Comparison of ENCODE assay signal across 8 cellular contexts in genomic region chr3:176514297-176514696, GRCh38.
DNase-seq lines count a peak whose midpoint lies in the region; ATAC-seq and TF ChIP-seq lines count a peak whose summit lies in the region.

No MANE protein-coding gene starts in this region.

- no peak overlapping the region for H3K27ac ChIP-seq in VCaP

- peak; percentile 54 for TF ChIP-seq CTCF in VCaP (conservative IDR thresholded peaks at IDR 0.05)

- H3K27ac Mint-ChIP-seq in natural killer cell treated with Interleukin-12 subunit alpha and Interleukin-12 subunit beta and Interleukin-15 and Interleukin-18, amount 100 ng/mL, for 72 hours, result no peak overlapping the region

- no peaks in the 10 kb centered on the region for H3K4me1 Mint-ChIP-seq in natural killer cell treated with Interleukin-12 subunit alpha and Interleukin-12 subunit beta and Interleukin-15 and Interleukin-18, amount 100 ng/mL, for 72 hours (ENCODE audit: low read depth in 2 of 2)

- DNase-seq in COLO829 (ENCODE audit: low spot score), result peak; percentile 68
- peak; percentile 75 for DNase-seq in HEK293T (ENCODE audit: extremely low spot score)
- peak; percentile 14 for DNase-seq in hepatic stellate cell (ENCODE audit: low spot score)
- no peak for DNase-seq in NCI-H1436 (lab: John Stamatoyannopoulos, UW)
- DNase-seq in DMS114 treated with DMSO at 0.1 percent for 48 hours (lab: John Stamatoyannopoulos, UW; ENCODE audit: unreplicated experiment), result no peak
- no peak for DNase-seq in natural killer cell treated with Interleukin-12 subunit alpha and Interleukin-12 subunit beta and Interleukin-15 and Interleukin-18, amount 100 ng/mL, for 72 hours (ENCODE audit: low spot score)
- no peak for DNase-seq in effector CD8-positive, alpha-beta T cell (lab: John Stamatoyannopoulos, UW)

- H3K4me3 Mint-ChIP-seq in natural killer cell treated with Interleukin-12 subunit alpha and Interleukin-12 subunit beta and Interleukin-15 and Interleukin-18, amount 100 ng/mL, for 72 hours, result no peak overlapping the region

- no peak for ATAC-seq in natural killer cell treated with Interleukin-12 subunit alpha and Interleukin-12 subunit beta and Interleukin-15 and Interleukin-18, amount 100 ng/mL, for 72 hours

- no peaks in the 10 kb centered on the region for H3K27me3 Mint-ChIP-seq in natural killer cell treated with Interleukin-12 subunit alpha and Interleukin-12 subunit beta and Interleukin-15 and Interleukin-18, amount 100 ng/mL, for 72 hours

- H3K9me3 Mint-ChIP-seq in natural killer cell treated with Interleukin-12 subunit alpha and Interleukin-12 subunit beta and Interleukin-15 and Interleukin-18, amount 100 ng/mL, for 72 hours, result peaks cover 15% of the 10 kb centered on the region

- peaks cover 24% of the 10 kb centered on the region for H3K36me3 Mint-ChIP-seq in natural killer cell treated with Interleukin-12 subunit alpha and Interleukin-12 subunit beta and Interleukin-15 and Interleukin-18, amount 100 ng/mL, for 72 hours

- CTCF ChIA-PET in HEK293T (lab: Yijun Ruan, JAX), result no interaction called here

- POLR2A ChIA-PET in HEK293T (lab: Yijun Ruan, JAX), result no interaction called here

TF ChIP-seq in HEK293T, 16 proteins besides CTCF, POLR2A, EP300 and RAD21:
- no peak for TF ChIP-seq FOXK2 (IDR thresholded peaks at IDR 0.05)
- no peak for TF ChIP-seq ARNT (IDR thresholded peaks at IDR 0.05)
- no peak for TF ChIP-seq ELF4 (IDR thresholded peaks at IDR 0.05)
- TF ChIP-seq TARDBP (IDR thresholded peaks at IDR 0.05), result no peak
- no peak for TF ChIP-seq FOXM1 (IDR thresholded peaks at IDR 0.05; ENCODE audit: borderline replicate concordance)
- TF ChIP-seq LEF1 (IDR thresholded peaks at IDR 0.05; ENCODE audit: borderline replicate concordance), result no peak
- no peak for TF ChIP-seq L3MBTL2 (conservative IDR thresholded peaks at IDR 0.05)
- no peak for TF ChIP-seq FOXA1 (IDR thresholded peaks at IDR 0.05)
- no peak for TF ChIP-seq NFRKB (IDR thresholded peaks at IDR 0.05)

Comparison
In these comparisons a context has a peak if more than half of its experiments do, and no peak if none do; other contexts are left out.
1. DNase-seq: peak in COLO829 (single experiment), HEK293T (single experiment) and hepatic stellate cell (single experiment); none in NCI-H1436 (single experiment), DMS114 treated with DMSO at 0.1 percent for 48 hours (single experiment), natural killer cell treated with Interleukin-12 subunit alpha and Interleukin-12 subunit beta and Interleukin-15 and Interleukin-18, amount 100 ng/mL, for 72 hours (single experiment) and effector CD8-positive, alpha-beta T cell (single experiment).